ENCODE assay signal across 21 cellular contexts in the genomic region with DNA sequence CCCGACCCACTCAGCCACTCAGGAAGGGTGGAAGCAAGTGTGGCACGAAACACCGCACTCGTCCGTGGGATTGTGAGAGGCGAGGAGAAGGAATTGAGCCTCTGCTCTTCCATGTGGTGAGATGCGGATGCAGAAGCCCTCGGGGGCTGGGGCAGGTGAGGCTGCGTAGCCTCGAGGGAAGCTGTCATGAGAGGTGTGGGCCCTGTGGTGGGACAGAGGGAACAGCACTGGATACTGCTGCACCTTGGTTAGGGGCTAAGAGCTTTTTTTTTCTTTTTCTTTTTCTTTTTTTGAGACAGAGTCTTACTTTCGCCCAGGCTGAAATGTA.
DNase-seq lines count a peak whose midpoint lies in the region; ATAC-seq and TF ChIP-seq lines count a peak whose summit lies in the region.
"Had no signal": no experiment of that assay in that cellular context is flagged by ENCODE, and none has a peak within 500 bp of the region (broad histone marks: within the 10 kb centered on the region; RNA-seq: fewer than 3 reads in every experiment).

No MANE protein-coding gene starts in this region.

- H3K9me3 Mint-ChIP-seq in activated T-cell treated with anti-CD3 and anti-CD28 coated beads, Interleukin-2, amount 50 U/mL, for 72 hours = no peaks in the 10 kb centered on the region
- no peaks in the 10 kb centered on the region for H3K9me3 Mint-ChIP-seq in activated T-cell treated with anti-CD3 and anti-CD28 coated beads, Interleukin-2, amount 50 U/mL, for 24 hours
- no peaks in the 10 kb centered on the region for H3K9me3 Mint-ChIP-seq in neural crest cell
- H3K9me3 Mint-ChIP-seq: CD8-positive, alpha-beta memory T cell had no signal

- no peak overlapping the region for H2AFZ ChIP-seq in OCI-LY3 (ENCODE audit: low read depth, low read length)
- H2AFZ ChIP-seq in smooth muscle cell (ENCODE audit: low read depth) = no peak overlapping the region

- H3K27ac Mint-ChIP-seq in activated T-cell treated with anti-CD3 and anti-CD28 coated beads, Interleukin-2, amount 50 U/mL, for 72 hours = peak overlapping the region; percentile 41
- no peak overlapping the region for H3K27ac Mint-ChIP-seq in activated T-cell treated with anti-CD3 and anti-CD28 coated beads, Interleukin-2, amount 50 U/mL, for 24 hours
- peak overlapping the region; percentile 27 for H3K27ac Mint-ChIP-seq in neural crest cell (ENCODE audit: unreplicated experiment)

- H3K9me3 ChIP-seq in OCI-LY3 (ENCODE audit: insufficient read depth, low read length) (no peaks in the 10 kb centered on the region), smooth muscle cell (replicated peaks; ENCODE audit: low read depth) (no peaks in the 10 kb centered on the region)

- no peak overlapping the region for H3K9ac ChIP-seq in OCI-LY3 (ENCODE audit: low read length)
- no peak overlapping the region for H3K9ac ChIP-seq in smooth muscle cell (ENCODE audit: low read depth)

- DNase-seq in activated T-cell treated with anti-CD3 and anti-CD28 coated beads, Interleukin-2, amount 50 U/mL, for 72 hours = no peak
- DNase-seq in activated T-cell treated with anti-CD3 and anti-CD28 coated beads, Interleukin-2, amount 50 U/mL, for 24 hours = no peak
- no peak for DNase-seq in neural crest cell (ENCODE audit: low read depth, low spot score)
- DNase-seq in central memory CD4-positive, alpha-beta T cell = no peak
- no peak for DNase-seq in smooth muscle cell (lab: John Stamatoyannopoulos, UW; ENCODE audit: unreplicated experiment)
- DNase-seq in NCI-H510A (lab: John Stamatoyannopoulos, UW) = no peak
- DNase-seq: C1 segment of cervical spinal cord; CD8-positive, alpha-beta memory T cell; GDM1; Karpas-422; MV-4-11; NCI-H1105 treated with DMSO at 0.1 percent for 48 hours; NCI-H2029 treated with DMSO at 0.1 percent for 48 hours; NCI-H345; NCI-H524 treated with DMSO at 0.1 percent for 48 hours; NCI-H82; OCI-M1; Right ventricle myocardium superior had no signal

- peaks cover 7% of the 10 kb centered on the region for H3K36me3 ChIP-seq in OCI-LY3 (replicated peaks; ENCODE audit: low read depth, low read length)
- no peaks in the 10 kb centered on the region for H3K36me3 ChIP-seq in smooth muscle cell (ENCODE audit: low read depth)

- H3K4me3 ChIP-seq in OCI-LY3 (ENCODE audit: low read length) = no peak overlapping the region
- H3K4me3 ChIP-seq in smooth muscle cell = no peak overlapping the region

- no peaks in the 10 kb centered on the region for H3K27me3 Mint-ChIP-seq in activated T-cell treated with anti-CD3 and anti-CD28 coated beads, Interleukin-2, amount 50 U/mL, for 72 hours (ENCODE audit: low read depth)
- no peaks in the 10 kb centered on the region for H3K27me3 Mint-ChIP-seq in activated T-cell treated with anti-CD3 and anti-CD28 coated beads, Interleukin-2, amount 50 U/mL, for 24 hours
- H3K27me3 Mint-ChIP-seq in neural crest cell (ENCODE audit: low read depth) = no peaks in the 10 kb centered on the region

- H3K79me2 ChIP-seq in OCI-LY3 (ENCODE audit: low read length) (no peaks in the 10 kb centered on the region), smooth muscle cell (ENCODE audit: low read depth) (no peaks in the 10 kb centered on the region)

- H3K27me3 ChIP-seq in OCI-LY3 (ENCODE audit: low read depth, low read length) (peaks cover 26% of the 10 kb centered on the region), smooth muscle cell (ENCODE audit: low read depth) (no peaks in the 10 kb centered on the region)

- peaks cover 35% of the 10 kb centered on the region for H3K4me1 ChIP-seq in OCI-LY3 (ENCODE audit: low read length)
- H3K4me1 ChIP-seq in smooth muscle cell (ENCODE audit: low read depth) = no peaks in the 10 kb centered on the region

- H3K4me1 Mint-ChIP-seq in activated T-cell treated with anti-CD3 and anti-CD28 coated beads, Interleukin-2, amount 50 U/mL, for 72 hours (ENCODE audit: low read depth) = no peaks in the 10 kb centered on the region
- peaks cover 4% of the 10 kb centered on the region for H3K4me1 Mint-ChIP-seq in activated T-cell treated with anti-CD3 and anti-CD28 coated beads, Interleukin-2, amount 50 U/mL, for 24 hours (ENCODE audit: low read depth)
- H3K4me1 Mint-ChIP-seq in neural crest cell = peaks cover 8% of the 10 kb centered on the region

- no peak overlapping the region for H3K4me3 Mint-ChIP-seq in activated T-cell treated with anti-CD3 and anti-CD28 coated beads, Interleukin-2, amount 50 U/mL, for 72 hours
- no peak overlapping the region for H3K4me3 Mint-ChIP-seq in activated T-cell treated with anti-CD3 and anti-CD28 coated beads, Interleukin-2, amount 50 U/mL, for 24 hours
- H3K4me3 Mint-ChIP-seq in neural crest cell = no peak overlapping the region

- 92% methylated on average over 11 of the region's 11 CpGs for WGBS in smooth muscle cell (ENCODE audit: low lambda C conversion rate)

- H3K4me2 ChIP-seq in OCI-LY3 (ENCODE audit: low read length) (peak overlapping the region; percentile 64), smooth muscle cell (no peak overlapping the region)

- H3F3A ChIP-seq in smooth muscle cell (ENCODE audit: low read depth) = no peaks in the 10 kb centered on the region

- H4K20me1 ChIP-seq in OCI-LY3 (ENCODE audit: insufficient read depth, low read length) = no peaks in the 10 kb centered on the region; the same call in 1 of the 2 replicates
- H4K20me1 ChIP-seq in smooth muscle cell (ENCODE audit: low read depth) = no peaks in the 10 kb centered on the region

- TF ChIP-seq CTCF in OCI-LY3 (IDR thresholded peaks at IDR 0.05; ENCODE audit: low read depth, low read length) (no peak), neural crest cell (conservative IDR thresholded peaks at IDR 0.05) (no peak), smooth muscle cell (IDR thresholded peaks at IDR 0.05; ENCODE audit: borderline replicate concordance, insufficient read depth, poor library complexity, severe bottlenecking) (no peak)

- H3K27ac ChIP-seq in OCI-LY3 (ENCODE audit: low read length) = no peak overlapping the region
- H3K27ac ChIP-seq in smooth muscle cell (ENCODE audit: low read depth) = no peak overlapping the region
- H3K27ac ChIP-seq: 22Rv1 had no signal

- no peak for ATAC-seq in activated T-cell treated with anti-CD3 and anti-CD28 coated beads, Interleukin-2, amount 50 U/mL, for 72 hours (replicated peaks in 1 of 2)
- no peak for ATAC-seq in GM21447 (IDR thresholded peaks at IDR 0.05; ENCODE audit: unreplicated experiment)

- no peaks in the 10 kb centered on the region for H3K36me3 Mint-ChIP-seq in activated T-cell treated with anti-CD3 and anti-CD28 coated beads, Interleukin-2, amount 50 U/mL, for 72 hours (ENCODE audit: insufficient read depth in 2 of 2)
- no peaks in the 10 kb centered on the region for H3K36me3 Mint-ChIP-seq in activated T-cell treated with anti-CD3 and anti-CD28 coated beads, Interleukin-2, amount 50 U/mL, for 24 hours (ENCODE audit: low read depth)
- H3K36me3 Mint-ChIP-seq in neural crest cell (ENCODE audit: low read depth) = no peaks in the 10 kb centered on the region
- H3K36me3 Mint-ChIP-seq: CD8-positive, alpha-beta memory T cell had no signal
